31 cellular contexts compared by ENCODE assay signal in genomic region chr3:129543999-129544398, GRCh38. TPM values are rescaled to one million over a fixed set of nuclear protein-coding genes. Genes with fewer than 3 reads are reported as not detected.
"Had no signal": no experiment of that assay in that cellular context is flagged by ENCODE, and none has a peak within 500 bp of the region (broad histone marks: within the 10 kb centered on the region; RNA-seq: fewer than 3 reads in every experiment).

No MANE protein-coding gene starts in this region.

- H3K36me3 Mint-ChIP-seq: naive thymus-derived CD8-positive, alpha-beta T cell; stimulated activated naive B cell treated with anti-CD40 and anti-IgM and Interleukin-4, amounts not matched to agents 10 μg/mL and 1 μg/mL and 100 μg/mL, for 72 hours had no signal

- H3K27me3 ChIP-seq: colonic mucosa, pancreas, spleen, testis, transverse colon had no signal

- ATAC-seq: mucosa of descending colon; naive thymus-derived CD8-positive, alpha-beta T cell; pancreas; stimulated activated naive B cell treated with anti-CD40 and anti-IgM and Interleukin-4, amounts not matched to agents 10 μg/mL and 1 μg/mL and 100 μg/mL, for 72 hours; stimulated activated naive CD8-positive, alpha-beta T cell treated with anti-CD3 and anti-CD28 coated beads, Interleukin-15, amount 100 ng/mL, for 72 hours had no signal

- H3K4me3 Mint-ChIP-seq: endodermal cell; naive thymus-derived CD8-positive, alpha-beta T cell; stimulated activated naive B cell treated with anti-CD40 and anti-IgM and Interleukin-4, amounts not matched to agents 10 μg/mL and 1 μg/mL and 100 μg/mL, for 72 hours; stimulated activated naive CD8-positive, alpha-beta T cell treated with anti-CD3 and anti-CD28 coated beads, Interleukin-15, amount 100 ng/mL, for 72 hours had no signal

- H3K4me1 Mint-ChIP-seq: naive thymus-derived CD8-positive, alpha-beta T cell; stimulated activated naive B cell treated with anti-CD40 and anti-IgM and Interleukin-4, amounts not matched to agents 10 μg/mL and 1 μg/mL and 100 μg/mL, for 72 hours; stimulated activated naive CD8-positive, alpha-beta T cell treated with anti-CD3 and anti-CD28 coated beads, Interleukin-15, amount 100 ng/mL, for 72 hours had no signal

- H3K9me3 Mint-ChIP-seq: endodermal cell; naive thymus-derived CD8-positive, alpha-beta T cell; stimulated activated naive B cell treated with anti-CD40 and anti-IgM and Interleukin-4, amounts not matched to agents 10 μg/mL and 1 μg/mL and 100 μg/mL, for 72 hours; stimulated activated naive CD8-positive, alpha-beta T cell treated with anti-CD3 and anti-CD28 coated beads, Interleukin-15, amount 100 ng/mL, for 72 hours had no signal

- DNase-seq: cerebellar nuclear complex; colonic mucosa; effector CD4-positive, alpha-beta T cell; endodermal cell; foreskin melanocyte; head of caudate nucleus; hippocampal formation; kidney glomerular epithelial cell; mucosa of descending colon; naive thymus-derived CD8-positive, alpha-beta T cell; occipital lobe; pancreas; spleen; stimulated activated CD4-positive, alpha-beta T cell treated with anti-CD3 and anti-CD28 coated beads, Interleukin-15, amount 100 ng/mL, for 24 hours; stimulated activated CD4-positive, alpha-beta T cell treated with anti-CD3 and anti-CD28 coated beads, Interleukin-1b, Interleukin-23, amount 100 ng/mL, for 48 hours; stimulated activated CD4-positive, alpha-beta T cell treated with anti-CD3 and anti-CD28 coated beads, Interleukin-4, amount 100 ng/mL, for 24 hours; stimulated activated naive B cell treated with anti-CD40 and anti-IgM and Interleukin-4, amounts not matched to agents 10 μg/mL and 1 μg/mL and 100 μg/mL, for 72 hours; stimulated activated naive CD8-positive, alpha-beta T cell treated with anti-CD3 and anti-CD28 coated beads, Interleukin-15, amount 100 ng/mL, for 72 hours; testis; transverse colon had no signal

- H3K27ac ChIP-seq: colonic mucosa, pancreas, prostate gland, spleen, testis, transverse colon had no signal

- H3K9me3 ChIP-seq: colonic mucosa, mucosa of descending colon, pancreas, prostate gland, spleen, testis, transverse colon had no signal

- H3K36me3 ChIP-seq: colonic mucosa, pancreas, prostate gland, spleen, transverse colon had no signal

- H3K4me1 ChIP-seq: colonic mucosa, prostate gland, spleen, testis, transverse colon had no signal

- H3K27me3 Mint-ChIP-seq: stimulated activated naive CD8-positive, alpha-beta T cell treated with anti-CD3 and anti-CD28 coated beads, Interleukin-15, amount 100 ng/mL, for 72 hours had no signal

- H3K27ac Mint-ChIP-seq: endodermal cell; stimulated activated naive B cell treated with anti-CD40 and anti-IgM and Interleukin-4, amounts not matched to agents 10 μg/mL and 1 μg/mL and 100 μg/mL, for 72 hours had no signal

- H3K4me3 ChIP-seq: colonic mucosa, mucosa of descending colon, pancreas, prostate gland, spleen, testis, transverse colon had no signal

- FAIRE-seq: islet of Langerhans, pancreas had no signal

RNA-seq across cellular contexts. Expression of gene H1-8, which starts 1.0 kb away (rescaled TPM):
- total RNA-seq: colonic mucosa; dermis microvascular lymphatic vessel endothelial cell; endodermal cell; lower leg skin; mucosa of descending colon; naive thymus-derived CD8-positive, alpha-beta T cell; occipital lobe; pancreas; prostate gland; renal cortical epithelial cell; sciatic nerve; skeletal muscle tissue; spleen; subcutaneous adipose tissue; transverse colon; urinary bladder had no signal
- polyA plus RNA-seq: esophagus; naive thymus-derived CD8-positive, alpha-beta T cell; neural cell; pancreas; spleen; urinary bladder had no signal

RNA-seq across cellular contexts. Expression of gene RHO, which starts 15.6 kb away (rescaled TPM):
- total RNA-seq: colonic mucosa, dermis microvascular lymphatic vessel endothelial cell, lower leg skin, mucosa of descending colon, occipital lobe, pancreas, renal cortical epithelial cell, sciatic nerve, skeletal muscle tissue, spleen, subcutaneous adipose tissue, transverse colon, urinary bladder had no signal
- polyA plus RNA-seq: esophagus; naive thymus-derived CD8-positive, alpha-beta T cell; neural cell; spleen; urinary bladder had no signal
